In the genomic region with DNA sequence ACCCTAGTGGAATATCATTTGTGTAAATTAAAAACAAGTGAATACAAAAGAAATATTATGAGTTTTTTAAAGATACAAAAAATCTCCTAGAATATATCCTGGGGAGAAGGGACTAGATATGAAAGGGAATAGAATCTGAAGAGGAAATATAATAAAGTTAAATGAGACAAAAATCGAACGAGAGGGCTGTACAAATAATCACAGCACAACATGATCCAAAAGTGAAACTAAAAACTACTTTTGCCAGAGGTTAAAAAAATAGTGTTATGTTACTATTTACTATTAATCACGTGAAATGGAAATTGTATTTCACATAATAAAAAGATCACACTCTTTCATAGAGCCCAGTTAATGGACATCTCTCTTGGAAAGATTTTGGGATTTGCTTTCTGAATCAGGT, we compare ENCODE assay signal across 12 cellular contexts. TPM values are rescaled to one million over a fixed set of nuclear protein-coding genes. Genes with fewer than 3 reads are reported as not detected.
DNase-seq lines count a peak whose midpoint lies in the region; ATAC-seq and TF ChIP-seq lines count a peak whose summit lies in the region.
"Had no signal": no experiment of that assay in that cellular context is flagged by ENCODE, and none has a peak within 500 bp of the region (broad histone marks: within the 10 kb centered on the region; RNA-seq: fewer than 3 reads in every experiment).

No MANE protein-coding gene starts in this region.

- H3K4me3 Mint-ChIP-seq in activated T-cell treated with anti-CD3 and anti-CD28 coated beads, Interleukin-2, amount 50 U/mL, for 72 hours: peak overlapping the region; percentile 30 to 75
- peak overlapping the region; percentile 4 to 50 for H3K4me3 Mint-ChIP-seq in stimulated activated naive B cell treated with anti-CD40 and anti-IgM and Interleukin-4, amounts not matched to agents 10 μg/mL and 1 μg/mL and 100 μg/mL, for 72 hours
- H3K4me3 Mint-ChIP-seq: type B pancreatic cell had no signal

- H3K4me2 ChIP-seq in OCI-LY3 (ENCODE audit: low read length): no peak overlapping the region

- H3K4me1 ChIP-seq in OCI-LY3 (ENCODE audit: low read length) (peaks cover 11% of the 10 kb centered on the region), esophagus muscularis mucosa (peaks cover 5 to 14% (median 9%) of the 10 kb centered on the region in 4 donors)

- no peaks in the 10 kb centered on the region for H3K27me3 Mint-ChIP-seq in activated T-cell treated with anti-CD3 and anti-CD28 coated beads, Interleukin-2, amount 50 U/mL, for 72 hours (ENCODE audit: low read depth)
- no peaks in the 10 kb centered on the region for H3K27me3 Mint-ChIP-seq in stimulated activated naive B cell treated with anti-CD40 and anti-IgM and Interleukin-4, amounts not matched to agents 10 μg/mL and 1 μg/mL and 100 μg/mL, for 72 hours
- H3K27me3 Mint-ChIP-seq: type B pancreatic cell had no signal

- TF ChIP-seq POLR2A in esophagus muscularis mucosa (IDR thresholded peaks at IDR 0.05; ENCODE audit: low read depth): no peak

- no peaks in the 10 kb centered on the region for H3K36me3 Mint-ChIP-seq in activated T-cell treated with anti-CD3 and anti-CD28 coated beads, Interleukin-2, amount 50 U/mL, for 72 hours (ENCODE audit: insufficient read depth in 2 of 2)
- H3K36me3 Mint-ChIP-seq in stimulated activated naive B cell treated with anti-CD40 and anti-IgM and Interleukin-4, amounts not matched to agents 10 μg/mL and 1 μg/mL and 100 μg/mL, for 72 hours: no peaks in the 10 kb centered on the region

- H3K9me3 ChIP-seq in OCI-LY3 (ENCODE audit: insufficient read depth, low read length) (no peaks in the 10 kb centered on the region), esophagus muscularis mucosa (peaks cover 0 to 12% (median 10%) of the 10 kb centered on the region in 4 donors)
- H3K9me3 ChIP-seq: mucosa of descending colon had no signal

- H3K27ac Mint-ChIP-seq in activated T-cell treated with anti-CD3 and anti-CD28 coated beads, Interleukin-2, amount 50 U/mL, for 72 hours: peak overlapping the region; percentile 96
- H3K27ac Mint-ChIP-seq in stimulated activated naive B cell treated with anti-CD40 and anti-IgM and Interleukin-4, amounts not matched to agents 10 μg/mL and 1 μg/mL and 100 μg/mL, for 72 hours: no peak overlapping the region
- H3K27ac Mint-ChIP-seq: type B pancreatic cell had no signal

- H2AFZ ChIP-seq in OCI-LY3 (ENCODE audit: low read depth, low read length): peak overlapping the region; percentile 27; the same call in 1 of the 2 replicates

- H3K27me3 ChIP-seq in OCI-LY3 (ENCODE audit: low read depth, low read length): no peaks in the 10 kb centered on the region
- H3K27me3 ChIP-seq in esophagus muscularis mucosa: no peaks in the 10 kb centered on the region

- H3K36me3 ChIP-seq in OCI-LY3 (replicated peaks; ENCODE audit: low read depth, low read length) (no peaks in the 10 kb centered on the region), esophagus muscularis mucosa (no peaks in the 10 kb centered on the region)

- H3K9ac ChIP-seq in OCI-LY3 (ENCODE audit: low read length): no peak overlapping the region

- intact Hi-C loops in esophagus muscularis mucosa (cut with DNase I): no loop called here

- H3K27ac ChIP-seq in OCI-LY3 (ENCODE audit: low read length) (no peak overlapping the region), esophagus muscularis mucosa (replicated peaks in 1 of 4) (no peak overlapping the region)

- 58% methylated on average over 3 of the region's 3 CpGs for WGBS in esophagus muscularis mucosa

- peaks cover 42% of the 10 kb centered on the region for H3K4me1 Mint-ChIP-seq in activated T-cell treated with anti-CD3 and anti-CD28 coated beads, Interleukin-2, amount 50 U/mL, for 72 hours (ENCODE audit: low read depth)
- H3K4me1 Mint-ChIP-seq in stimulated activated naive B cell treated with anti-CD40 and anti-IgM and Interleukin-4, amounts not matched to agents 10 μg/mL and 1 μg/mL and 100 μg/mL, for 72 hours: peaks cover 12 to 43% of the 10 kb centered on the region in 2 donors

- H3K4me3 ChIP-seq in OCI-LY3 (ENCODE audit: low read length) (no peak overlapping the region), esophagus muscularis mucosa (peak overlapping the region in 3 of 4 donors; percentile 11 to 17 (median 11))
- H3K4me3 ChIP-seq: mucosa of descending colon had no signal

- H3K9me3 Mint-ChIP-seq in activated T-cell treated with anti-CD3 and anti-CD28 coated beads, Interleukin-2, amount 50 U/mL, for 72 hours: peaks cover 0 to 2% of the 10 kb centered on the region in 2 donors
- peaks cover 4% of the 10 kb centered on the region in 2 donors for H3K9me3 Mint-ChIP-seq in stimulated activated naive B cell treated with anti-CD40 and anti-IgM and Interleukin-4, amounts not matched to agents 10 μg/mL and 1 μg/mL and 100 μg/mL, for 72 hours

- H3K79me2 ChIP-seq in OCI-LY3 (ENCODE audit: low read length): no peaks in the 10 kb centered on the region

- no peak for DNase-seq in activated T-cell treated with anti-CD3 and anti-CD28 coated beads, Interleukin-2, amount 50 U/mL, for 72 hours
- no peak for DNase-seq in activated T-cell treated with anti-CD3 and anti-CD28 coated beads, Interleukin-2, amount 50 U/mL, for 48 hours
- DNase-seq in esophagus muscularis mucosa (ENCODE audit: extremely low spot score) (no peak), GM13977 (ENCODE audit: low spot score) (no peak)
- no peak for DNase-seq in stimulated activated naive B cell treated with anti-CD40 and anti-IgM and Interleukin-4, amounts not matched to agents 10 μg/mL and 1 μg/mL and 100 μg/mL, for 72 hours
- DNase-seq: mucosa of descending colon, NCI-H1436 treated with DMSO at 0.1 percent for 48 hours, NCI-H82 had no signal

- in situ Hi-C loops in GM13977 (cut with MboI; ENCODE audit: low pct_unique_long_range_greater_than_20kb, low sequenced_read_pairs, unreplicated experiment): no loop called here

- no peak for ATAC-seq in activated T-cell treated with anti-CD3 and anti-CD28 coated beads, Interleukin-2, amount 50 U/mL, for 72 hours (replicated peaks in 1 of 2)
- ATAC-seq in stimulated activated naive B cell treated with anti-CD40 and anti-IgM and Interleukin-4, amounts not matched to agents 10 μg/mL and 1 μg/mL and 100 μg/mL, for 72 hours (replicated peaks): no peak
- ATAC-seq in GM18873 (IDR thresholded peaks at IDR 0.05; ENCODE audit: low FRiP score, unreplicated experiment): no peak
- ATAC-seq in GM21576 (IDR thresholded peaks at IDR 0.05; ENCODE audit: unreplicated experiment): no peak
- ATAC-seq: mucosa of descending colon had no signal

- TF ChIP-seq CTCF in OCI-LY3 (IDR thresholded peaks at IDR 0.05; ENCODE audit: low read depth, low read length) (no peak), esophagus muscularis mucosa (IDR thresholded peaks at IDR 0.05) (no peak), GM13977 (IDR thresholded peaks at IDR 0.05; ENCODE audit: extremely low read depth, insufficient read depth, missing control alignments) (no peak)

- no peak for TF ChIP-seq EP300 in esophagus muscularis mucosa (IDR thresholded peaks at IDR 0.05)

- H4K20me1 ChIP-seq in OCI-LY3 (ENCODE audit: insufficient read depth, low read length): no peaks in the 10 kb centered on the region

RNA-seq across cellular contexts. Expression of a gene that starts 28.6 kb away (rescaled TPM):
- 100 to 1,000 TPM; 139 to 163 TPM for total RNA-seq in activated T-cell treated with anti-CD3 and anti-CD28 coated beads, Interleukin-2, amount 50 U/mL, for 72 hours
- total RNA-seq in esophagus muscularis mucosa: 10 to 100 TPM; 52.0 to 77.2 (median 58.7) TPM

RNA-seq across cellular contexts. Expression of a gene that starts 28.9 kb away (rescaled TPM):
- total RNA-seq in activated T-cell treated with anti-CD3 and anti-CD28 coated beads, Interleukin-2, amount 50 U/mL, for 72 hours: 10 to 100 TPM; 19.1 to 20.1 TPM
- total RNA-seq in esophagus muscularis mucosa: 10 to 100 TPM; 11.8 to 17.9 (median 16.0) TPM
